In the genomic region with DNA sequence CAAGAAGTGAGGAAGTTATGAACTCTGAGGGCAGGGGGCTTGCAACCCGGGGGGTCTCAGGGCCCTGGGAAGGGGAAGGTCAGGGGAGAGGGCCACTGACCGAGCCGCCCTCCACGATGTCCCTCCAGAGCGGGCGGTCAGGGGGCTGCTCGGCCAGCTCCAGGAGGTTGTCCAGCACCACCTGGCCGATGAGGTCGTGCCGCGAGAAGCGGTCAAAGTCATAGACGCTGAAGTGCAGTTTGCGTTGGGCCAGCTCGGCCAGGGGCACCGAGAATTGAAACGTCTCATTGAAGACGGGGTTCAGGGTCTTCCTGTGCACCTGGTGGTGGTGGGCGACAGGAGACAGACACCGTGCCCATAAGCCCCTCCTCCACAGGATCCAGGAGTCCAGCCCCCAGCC, we compare ENCODE assay signal across 28 cellular contexts. TPM values are rescaled to one million over a fixed set of nuclear protein-coding genes. Genes with fewer than 3 reads are reported as not detected.
DNase-seq lines count a peak whose midpoint lies in the region; ATAC-seq, FAIRE-seq and TF ChIP-seq lines count a peak whose summit lies in the region.
"Had no signal": no experiment of that assay in that cellular context is flagged by ENCODE, and none has a peak within 500 bp of the region (broad histone marks: within the 10 kb centered on the region; RNA-seq: fewer than 3 reads in every experiment).

No MANE protein-coding gene starts in this region.

- H2BK120ac ChIP-seq in H1 (replicated peaks; ENCODE audit: low read depth, low read length) (no peak overlapping the region), mesenchymal stem cell (ENCODE audit: low read depth, low read length) (no peak overlapping the region)

- H2AFZ ChIP-seq in H1 (ENCODE audit: low read length): no peak overlapping the region
- H2AFZ ChIP-seq in mesenchymal stem cell (ENCODE audit: low read depth, low read length): no peak overlapping the region
- no peak overlapping the region for H2AFZ ChIP-seq in osteoblast (ENCODE audit: low read length)

- no peaks in the 10 kb centered on the region for H3K79me2 ChIP-seq in H1 (ENCODE audit: control insufficient read depth in 1 of 2, insufficient read depth in 2 of 2, low read length in 2 of 2)
- H3K79me2 ChIP-seq in osteoblast (ENCODE audit: insufficient read depth, low read length): no peaks in the 10 kb centered on the region

- no peak overlapping the region for H4K5ac ChIP-seq in H1 (ENCODE audit: insufficient read length, low read depth, low read length)

- POLR2A ChIA-PET in H1 (lab: Charles Lee; ENCODE audit: partially characterized antibody): interaction anchor here (1.5 kb wide), 1 partner anchor 10 kb away, joined by 4 read pairs; no protein-coding TSS in a partner anchor

- H3K14ac ChIP-seq in H1 (ENCODE audit: insufficient read length) (no peak overlapping the region), mesenchymal stem cell (ENCODE audit: low read length in 2 of 2) (no peak overlapping the region)

- H3K27me3 ChIP-seq in H1 (replicated peaks in 1 of 4; ENCODE audit: control insufficient read depth in 3 of 4, extremely low read depth in 1 of 4, insufficient read depth in 3 of 4, low read length in 3 of 4) (no peaks in the 10 kb centered on the region), mesenchymal stem cell (ENCODE audit: control insufficient read depth in 1 of 2, insufficient read depth in 1 of 2, low read length in 2 of 2) (peaks cover 0 to 10% of the 10 kb centered on the region in 2 experiments), osteoblast (ENCODE audit: insufficient read depth, low read length) (no peaks in the 10 kb centered on the region)
- H3K27me3 ChIP-seq: BLaER1 treated with 17β-estradiol and CSF1 and Interleukin-3, amounts not matched to agents 10 nM and 100 nM had no signal

- DNase-seq in D341Med (ENCODE audit: low spot score) (peak; percentile 25), H1 (ENCODE audit: low read depth in 1 of 2, low spot score in 2 of 2) (no peak), mesenchymal stem cell (no peak), osteoblast (ENCODE audit: insufficient read length, low spot score, missing footprints) (peak; percentile 62), pons (ENCODE audit: low spot score) (no peak)
- no peak for DNase-seq in activated naive CD4-positive, alpha-beta T cell (lab: John Stamatoyannopoulos, UW)
- DNase-seq: AML-193; Caco-2; Calu3; CD4-positive, alpha-beta T cell; CD8-positive, alpha-beta T cell; DMS 273 treated with DMSO at 0.1 percent for 48 hours; DMS153; DMS53; DMS79; DND-41; EL; GDM1 had no signal

- H4K8ac ChIP-seq in H1 (ENCODE audit: extremely low read depth, insufficient read depth, low read length): no peak overlapping the region
- peak overlapping the region; percentile 28 for H4K8ac ChIP-seq in mesenchymal stem cell (ENCODE audit: low read length)

- 0 out of 2 replicates have a peak overlapping the region, but pooled peaks have one; percentile 27 for H2BK12ac ChIP-seq in H1 (ENCODE audit: low read depth, low read length)
- no peak overlapping the region for H2BK12ac ChIP-seq in mesenchymal stem cell (ENCODE audit: low read length in 2 of 2)

- H3K4ac ChIP-seq in H1 (replicated peaks; ENCODE audit: insufficient read length, low read depth, low read length) (no peak overlapping the region), mesenchymal stem cell (ENCODE audit: low read depth in 1 of 2, low read length in 2 of 2) (no peak overlapping the region)

- H4K91ac ChIP-seq in H1 (replicated peaks; ENCODE audit: insufficient read length, low read length) (no peak overlapping the region), mesenchymal stem cell (ENCODE audit: low read length) (no peak overlapping the region)

- H3K4me2 ChIP-seq in H1 (ENCODE audit: insufficient read depth in 1 of 2, low read depth in 2 of 2, low read length in 2 of 2) (no peak overlapping the region), mesenchymal stem cell (ENCODE audit: low read length, poor library complexity, severe bottlenecking) (no peak overlapping the region), osteoblast (ENCODE audit: insufficient read depth, low read length) (no peak overlapping the region)
- H3K4me2 ChIP-seq: A549; BLaER1 treated with 17β-estradiol and CSF1 and Interleukin-3, amounts not matched to agents 10 nM and 100 nM had no signal

- H2AK5ac ChIP-seq in H1 (ENCODE audit: low read depth, low read length) (no peak overlapping the region), mesenchymal stem cell (ENCODE audit: low read length, severe bottlenecking) (no peak overlapping the region)

- no peak for FAIRE-seq in H1 (lab: Jason Lieb, UNC)
- FAIRE-seq: A549, GM12878, GM12892, GM18507 had no signal

- no peak overlapping the region for H3K18ac ChIP-seq in H1 (ENCODE audit: extremely low read depth, low read length)
- H3K18ac ChIP-seq in mesenchymal stem cell (ENCODE audit: low read depth in 1 of 2, low read length in 2 of 2): no peak overlapping the region

- TF ChIP-seq RAD21 in H1 (IDR thresholded peaks at IDR 0.05 in 1 of 2, conservative IDR thresholded peaks at IDR 0.05 in 1 of 2; ENCODE audit: low read depth in 2 of 2, low read length in 2 of 2): no peak

- CTCF ChIA-PET in H1 (lab: Charles Lee; ENCODE audit: partially characterized antibody): interaction anchor here (0.7 to 0.8 kb wide), 2 partner anchors 85 to 305 kb away, joined by 3 read pairs; no protein-coding TSS in a partner anchor

- H3K9ac ChIP-seq in H1 (replicated peaks in 1 of 4; ENCODE audit: extremely low read depth in 1 of 4, low read depth in 3 of 4, low read length in 3 of 4): no peak overlapping the region
- no peak overlapping the region for H3K9ac ChIP-seq in mesenchymal stem cell (ENCODE audit: low read length)
- H3K9ac ChIP-seq: BLaER1 treated with 17β-estradiol and CSF1 and Interleukin-3, amounts not matched to agents 10 nM and 100 nM had no signal

- no peak for TF ChIP-seq POLR2A in H1 (IDR thresholded peaks at IDR 0.05; ENCODE audit: control extremely low read depth in 1 of 2, low read depth in 2 of 2, low read length in 2 of 2)

- H3K4me3 ChIP-seq in H1 (ENCODE audit: extremely low read depth in 1 of 4, insufficient read depth in 2 of 4, low read depth in 3 of 4, low read length in 4 of 4) (no peak overlapping the region), mesenchymal stem cell (ENCODE audit: insufficient read depth in 1 of 2, low read depth in 1 of 2, low read length in 2 of 2) (no peak overlapping the region), osteoblast (ENCODE audit: insufficient read depth, low read length) (no peak overlapping the region)
- H3K4me3 ChIP-seq: A549; BLaER1 treated with 17β-estradiol and CSF1 and Interleukin-3, amounts not matched to agents 10 nM and 100 nM; GM12878 had no signal

- H4K20me1 ChIP-seq in H1 (replicated peaks in 1 of 2; ENCODE audit: control insufficient read depth in 1 of 2, insufficient read depth in 2 of 2, low read length in 2 of 2) (no peaks in the 10 kb centered on the region), osteoblast (ENCODE audit: insufficient read depth, low read length) (no peaks in the 10 kb centered on the region)
- H4K20me1 ChIP-seq: BLaER1 treated with 17β-estradiol and CSF1 and Interleukin-3, amounts not matched to agents 10 nM and 100 nM had no signal

- ATAC-seq in HG03095 (IDR thresholded peaks at IDR 0.05; ENCODE audit: unreplicated experiment) (no peak), GM19324 (IDR thresholded peaks at IDR 0.05; ENCODE audit: low FRiP score, unreplicated experiment) (no peak)
- ATAC-seq: CD8-positive, alpha-beta T cell; GM12878 had no signal

- no peak overlapping the region for H2BK20ac ChIP-seq in H1 (ENCODE audit: low read length)

- TF ChIP-seq CTCF in H1 (IDR thresholded peaks at IDR 0.05; ENCODE audit: control extremely low read depth in 1 of 3, insufficient read depth in 1 of 3, low read depth in 1 of 3, low read length in 3 of 3) (no peak), osteoblast (IDR thresholded peaks at IDR 0.05; ENCODE audit: extremely low read depth, low read depth, low read length) (no peak)

- H3K23ac ChIP-seq in H1 (ENCODE audit: insufficient read length): no peak overlapping the region
- H3K23ac ChIP-seq in mesenchymal stem cell (ENCODE audit: low read length in 2 of 2): no peak overlapping the region

- TF ChIP-seq EP300 in H1 (IDR thresholded peaks at IDR 0.05; ENCODE audit: borderline replicate concordance in 1 of 2, low read depth in 2 of 2, low read length in 2 of 2): no peak

- no peaks in the 10 kb centered on the region for H3K36me3 ChIP-seq in H1 (ENCODE audit: control insufficient read depth in 2 of 4, insufficient read depth in 4 of 4, low read length in 3 of 4)
- no peaks in the 10 kb centered on the region for H3K36me3 ChIP-seq in mesenchymal stem cell (ENCODE audit: control insufficient read depth in 1 of 2, insufficient read depth in 2 of 2, low read depth in 1 of 2, low read length in 2 of 2)
- H3K36me3 ChIP-seq in osteoblast (ENCODE audit: insufficient read depth, low read length): no peaks in the 10 kb centered on the region

- H3K4me1 ChIP-seq in H1 (replicated peaks in 1 of 4; ENCODE audit: control insufficient read depth in 3 of 4, insufficient read depth in 4 of 4, low read length in 3 of 4) (0 out of 7 replicates have a peak, but pooled peaks cover 0 to 4% (median 0%) of the 10 kb centered on the region in 4 experiments), mesenchymal stem cell (ENCODE audit: control insufficient read depth, insufficient read depth, low read depth, low read length) (no peaks in the 10 kb centered on the region), osteoblast (ENCODE audit: insufficient read depth, low read length) (no peaks in the 10 kb centered on the region)
- H3K4me1 ChIP-seq: A549; BLaER1 treated with 17β-estradiol and CSF1 and Interleukin-3, amounts not matched to agents 10 nM and 100 nM; Caco-2 had no signal

- H3K79me1 ChIP-seq in H1 (ENCODE audit: low read depth, low read length) (no peaks in the 10 kb centered on the region), mesenchymal stem cell (replicated peaks; ENCODE audit: low read length, poor library complexity, severe bottlenecking) (no peaks in the 10 kb centered on the region)

- WGBS in H1 (ENCODE audit: extremely low coverage in 1 of 2, insufficient coverage in 1 of 2, insufficient read length in 1 of 2, insufficient replicate concordance in 2 of 2, low coverage in 1 of 2, low lambda C conversion rate in 2 of 2, missing lambda C conversion rate in 1 of 2), 2 experiments: 87% methylated on average over 10 of the region's 20 CpGs; no CpG with 5 or more reads in 1 of the 2 experiments
- 89% methylated on average over 18 of the region's 20 CpGs for WGBS in mesenchymal stem cell

- H3K27ac ChIP-seq in H1 (ENCODE audit: low read depth, low read length): no peak overlapping the region
- no peak overlapping the region for H3K27ac ChIP-seq in mesenchymal stem cell (ENCODE audit: low read length, poor library complexity, severe bottlenecking)
- no peak overlapping the region for H3K27ac ChIP-seq in osteoblast (ENCODE audit: low read depth, low read length)
- H3K27ac ChIP-seq: 22Rv1; A549; BLaER1 treated with 17β-estradiol and CSF1 and Interleukin-3, amounts not matched to agents 10 nM and 100 nM; C4-2B had no signal

- no peaks in the 10 kb centered on the region for H3K23me2 ChIP-seq in H1 (ENCODE audit: low read depth, low read length)

- H2BK5ac ChIP-seq in H1 (ENCODE audit: low read depth, low read length): no peak overlapping the region
- H2BK5ac ChIP-seq in mesenchymal stem cell (ENCODE audit: low read depth, low read length, poor library complexity, severe bottlenecking): no peak overlapping the region

- 0 out of 2 replicates have a peak overlapping the region, but pooled peaks have one; percentile 72 for H2BK15ac ChIP-seq in H1 (ENCODE audit: low read length)
- H2BK15ac ChIP-seq in mesenchymal stem cell (ENCODE audit: low read depth, poor library complexity, severe bottlenecking): no peak overlapping the region

- peaks cover 6 to 8% of the 10 kb centered on the region in 2 experiments for H3K9me3 ChIP-seq in H1 (ENCODE audit: insufficient read depth in 2 of 2, low read depth in 1 of 2, low read length in 1 of 2)
- peaks cover 10% of the 10 kb centered on the region for H3K9me3 ChIP-seq in mesenchymal stem cell (ENCODE audit: control insufficient read depth, low read length)
- H3K9me3 ChIP-seq in osteoblast (ENCODE audit: low read depth, low read length): peaks cover 4% of the 10 kb centered on the region

- no peak overlapping the region for H3K56ac ChIP-seq in H1 (replicated peaks; ENCODE audit: insufficient read length, low read depth, low read length)

RNA-seq across cellular contexts. Expression of a gene that starts 10.5 kb away (rescaled TPM):
- 13.9 and 17.3 TPM in 2 replicates for total RNA-seq in H1 (2021; fragmentation: NEBNext Ultra II Directional; extraction: Animal tissue kit (Norgen Biotek cat#: 25700))
- 6.7 and 12.7 TPM in 2 replicates for polyA plus RNA-seq in H1 (2011; rRNA removed)
- 6.2 TPM for polyA plus RNA-seq in H1 (2011; cell fraction: cytosol; rRNA removed)
- 13.0 TPM for polyA plus RNA-seq in H1 (2011; cell fraction: nucleus; rRNA removed)
- polyA plus RNA-seq in H1 (2012, experiment 1 of 2): 11.9 to 13.7 TPM (median 12.9 TPM) in 4 replicates
- polyA plus RNA-seq in H1 (2012, experiment 2 of 2): 12.1 TPM
- polyA plus RNA-seq in H1 (2013, experiment 1 of 2): 11.8 TPM
- 12.4 TPM for polyA plus RNA-seq in H1 (2013, experiment 2 of 2)
- polyA minus RNA-seq in H1 (2011; rRNA and poly(A)+ RNA removed): 3.1 and 5.1 TPM in 2 replicates
- 4.0 TPM for polyA minus RNA-seq in H1 (2011; cell fraction: cytosol; rRNA and poly(A)+ RNA removed)
- polyA minus RNA-seq in H1 (2011; cell fraction: nucleus; rRNA and poly(A)+ RNA removed): 4.0 TPM
- polyA plus RNA-seq in mesenchymal stem cell (2013, experiment 1 of 2): not detected
- polyA plus RNA-seq in mesenchymal stem cell (2013, experiment 2 of 2): not detected
- total RNA-seq in osteoblast: 0.36 TPM in 1 of 2 replicates, not detected in the other
- total RNA-seq: Calu3; CD4-positive, alpha-beta T cell; GM12878 had no signal

RNA-seq across cellular contexts. Expression of a gene that starts 20.1 kb away (rescaled TPM):
- 11.7 and 14.2 TPM in 2 replicates for total RNA-seq in H1 (2021; fragmentation: NEBNext Ultra II Directional; extraction: Animal tissue kit (Norgen Biotek cat#: 25700))
- polyA plus RNA-seq in H1 (2011; rRNA removed): 13.0 and 22.0 TPM in 2 replicates
- polyA plus RNA-seq in H1 (2011; cell fraction: cytosol; rRNA removed): 12.6 TPM
- polyA plus RNA-seq in H1 (2011; cell fraction: nucleus; rRNA removed): 15.7 TPM
- 2.5 to 17.3 TPM (median 15.4 TPM) in 4 replicates for polyA plus RNA-seq in H1 (2012, experiment 1 of 2)
- polyA plus RNA-seq in H1 (2012, experiment 2 of 2): 7.0 TPM
- 20.4 TPM for polyA plus RNA-seq in H1 (2013, experiment 1 of 2)
- polyA plus RNA-seq in H1 (2013, experiment 2 of 2): 20.0 TPM
- not detected in 2 replicates for polyA minus RNA-seq in H1 (2011; rRNA and poly(A)+ RNA removed)
- not detected for polyA minus RNA-seq in H1 (2011; cell fraction: cytosol; rRNA and poly(A)+ RNA removed)
- 7.5 TPM for polyA minus RNA-seq in H1 (2011; cell fraction: nucleus; rRNA and poly(A)+ RNA removed)
- not detected for polyA plus RNA-seq in mesenchymal stem cell (2013, experiment 1 of 2)
- not detected for polyA plus RNA-seq in mesenchymal stem cell (2013, experiment 2 of 2)
- total RNA-seq in osteoblast: not detected in 2 replicates
- total RNA-seq: B cell; Calu3; CD4-positive, alpha-beta T cell; CD8-positive, alpha-beta T cell had no signal
- polyA plus RNA-seq: GM12878 had no signal

Comparison
In these comparisons a context has a peak if more than half of its experiments do, and no peak if none do; other contexts are left out.
1. DNase-seq: peak in D341Med (single experiment) and osteoblast (single experiment); none in H1 (0 of 2), mesenchymal stem cell (single experiment), pons (single experiment) and activated naive CD4-positive, alpha-beta T cell (0 of 4).
2. RNA of a gene that starts 10.5 kb away (total RNA-seq): 13.9 to 17.3 TPM in H1; 0.36 TPM in osteoblast; every median in the first group is over 10 times any median in the second.
3. RNA of a gene that starts 20.1 kb away (total RNA-seq): 11.7 to 14.2 TPM in H1; not detected in osteoblast; every median in the first group is over 10 times any median in the second.